1 cellular context compared by ENCODE assay signal in the genomic region with DNA sequence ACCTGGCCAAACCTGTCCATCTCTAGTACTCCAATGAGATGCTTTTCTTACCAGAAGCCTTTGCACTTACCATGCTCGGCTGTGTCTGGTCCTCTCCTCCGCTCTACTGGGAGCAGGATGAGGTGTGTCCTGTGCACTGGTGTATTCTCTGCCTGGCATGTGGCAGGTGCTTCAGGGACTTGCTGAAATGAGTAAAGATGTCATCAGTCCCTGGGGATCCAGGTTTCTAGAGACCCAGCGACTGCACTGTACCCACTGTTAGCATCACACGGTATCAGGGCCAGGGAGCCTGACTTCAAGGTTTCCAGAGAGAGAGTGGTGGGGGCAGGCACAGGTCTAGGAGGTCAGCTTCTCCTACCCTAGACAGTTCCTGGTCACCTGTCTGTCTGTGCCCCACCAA.
TF ChIP-seq lines count a peak whose summit lies in the region.

No MANE protein-coding gene starts in this region.

TF ChIP-seq in GM12878, 131 proteins besides CTCF, POLR2A, EP300 and RAD21:
- peak; percentile 78 for TF ChIP-seq MEF2B (IDR thresholded peaks at IDR 0.05; ENCODE audit: partially characterized antibody, poor library complexity, severe bottlenecking)
- TF ChIP-seq BHLHE40 (IDR thresholded peaks at IDR 0.05; ENCODE audit: borderline replicate concordance in 1 of 2, low read depth in 2 of 2, low read length in 1 of 2) = 0 out of 4 replicates have a peak, but pooled peaks of 1 of the 2 experiments have one; percentile 33
- TF ChIP-seq, protein P1, sequence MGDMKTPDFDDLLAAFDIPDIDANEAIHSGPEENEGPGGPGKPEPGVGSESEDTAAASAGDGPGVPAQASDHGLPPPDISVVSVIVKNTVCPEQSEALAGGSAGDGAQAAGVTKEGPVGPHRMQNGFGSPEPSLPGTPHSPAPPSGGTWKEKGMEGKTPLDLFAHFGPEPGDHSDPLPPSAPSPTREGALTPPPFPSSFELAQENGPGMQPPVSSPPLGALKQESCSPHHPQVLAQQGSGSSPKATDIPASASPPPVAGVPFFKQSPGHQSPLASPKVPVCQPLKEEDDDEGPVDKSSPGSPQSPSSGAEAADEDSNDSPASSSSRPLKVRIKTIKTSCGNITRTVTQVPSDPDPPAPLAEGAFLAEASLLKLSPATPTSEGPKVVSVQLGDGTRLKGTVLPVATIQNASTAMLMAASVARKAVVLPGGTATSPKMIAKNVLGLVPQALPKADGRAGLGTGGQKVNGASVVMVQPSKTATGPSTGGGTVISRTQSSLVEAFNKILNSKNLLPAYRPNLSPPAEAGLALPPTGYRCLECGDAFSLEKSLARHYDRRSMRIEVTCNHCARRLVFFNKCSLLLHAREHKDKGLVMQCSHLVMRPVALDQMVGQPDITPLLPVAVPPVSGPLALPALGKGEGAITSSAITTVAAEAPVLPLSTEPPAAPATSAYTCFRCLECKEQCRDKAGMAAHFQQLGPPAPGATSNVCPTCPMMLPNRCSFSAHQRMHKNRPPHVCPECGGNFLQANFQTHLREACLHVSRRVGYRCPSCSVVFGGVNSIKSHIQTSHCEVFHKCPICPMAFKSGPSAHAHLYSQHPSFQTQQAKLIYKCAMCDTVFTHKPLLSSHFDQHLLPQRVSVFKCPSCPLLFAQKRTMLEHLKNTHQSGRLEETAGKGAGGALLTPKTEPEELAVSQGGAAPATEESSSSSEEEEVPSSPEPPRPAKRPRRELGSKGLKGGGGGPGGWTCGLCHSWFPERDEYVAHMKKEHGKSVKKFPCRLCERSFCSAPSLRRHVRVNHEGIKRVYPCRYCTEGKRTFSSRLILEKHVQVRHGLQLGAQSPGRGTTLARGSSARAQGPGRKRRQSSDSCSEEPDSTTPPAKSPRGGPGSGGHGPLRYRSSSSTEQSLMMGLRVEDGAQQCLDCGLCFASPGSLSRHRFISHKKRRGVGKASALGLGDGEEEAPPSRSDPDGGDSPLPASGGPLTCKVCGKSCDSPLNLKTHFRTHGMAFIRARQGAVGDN (IDR thresholded peaks at IDR 0.05) = peak; percentile 10; the same call in 1 of the 2 replicates
- no peak for TF ChIP-seq SREBF1 (IDR thresholded peaks at IDR 0.05; ENCODE audit: low read length)
